Comparison of ENCODE assay signal across 28 cellular contexts in the genomic region with DNA sequence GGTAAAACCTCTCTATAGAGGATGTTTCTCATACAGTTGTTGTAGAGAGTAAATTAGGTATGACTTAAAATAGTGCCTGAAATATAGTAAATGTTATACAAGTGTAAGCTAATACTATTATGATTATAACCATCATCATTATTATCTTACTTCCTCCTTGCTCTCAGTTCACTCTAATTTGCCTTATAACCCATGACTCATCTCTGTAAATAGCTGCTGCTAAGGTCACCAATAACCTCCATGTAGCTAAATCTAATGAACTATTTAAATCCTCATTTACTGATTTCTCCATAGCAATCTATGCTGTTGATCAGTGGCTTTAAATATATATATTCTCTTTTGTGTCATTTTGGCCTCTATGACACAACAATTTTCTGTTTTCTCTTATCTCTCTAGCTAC.
DNase-seq lines count a peak whose midpoint lies in the region; ATAC-seq, FAIRE-seq and TF ChIP-seq lines count a peak whose summit lies in the region.
"Had no signal": no experiment of that assay in that cellular context is flagged by ENCODE, and none has a peak within 500 bp of the region (broad histone marks: within the 10 kb centered on the region; RNA-seq: fewer than 3 reads in every experiment).

No MANE protein-coding gene starts in this region.

- H3K79me2 ChIP-seq in OCI-LY3 (ENCODE audit: low read length): no peaks in the 10 kb centered on the region
- H3K79me2 ChIP-seq in HepG2 (ENCODE audit: insufficient read depth, low read length): no peaks in the 10 kb centered on the region
- H3K79me2 ChIP-seq: parathyroid adenoma had no signal

- POLR2A ChIA-PET in HepG2 (lab: Yijun Ruan, JAX): no interaction called here

- peak; percentile 74 for ATAC-seq in GM19351 (IDR thresholded peaks at IDR 0.05; ENCODE audit: unreplicated experiment)
- no peak for ATAC-seq in HepG2
- no peak for ATAC-seq in GM21360 (IDR thresholded peaks at IDR 0.05; ENCODE audit: unreplicated experiment)
- ATAC-seq: activated CD4-positive, alpha-beta T cell treated with anti-CD3 and anti-CD28 coated beads for 36 hours; foreskin keratinocyte; left colon had no signal

- H3K9me3 ChIP-seq in OCI-LY3 (ENCODE audit: insufficient read depth, low read length) (no peaks in the 10 kb centered on the region), HepG2 (ENCODE audit: low read length) (no peaks in the 10 kb centered on the region), Peyer's patch (no peaks in the 10 kb centered on the region), suprapubic skin (no peaks in the 10 kb centered on the region)
- H3K9me3 ChIP-seq: esophagus muscularis mucosa, right atrium auricular region, SK-N-SH, spleen had no signal

- TF ChIP-seq RAD21 in HepG2 (CRISPR knock-in tag; IDR thresholded peaks at IDR 0.05): no peak

- no peak for TF ChIP-seq CTCF in OCI-LY3 (IDR thresholded peaks at IDR 0.05; ENCODE audit: low read depth, low read length)
- TF ChIP-seq CTCF in HepG2 (CRISPR knock-in tag; IDR thresholded peaks at IDR 0.05): no peak
- TF ChIP-seq CTCF in Peyer's patch (IDR thresholded peaks at IDR 0.05): no peak
- TF ChIP-seq CTCF in suprapubic skin (IDR thresholded peaks at IDR 0.05): no peak

- intact Hi-C loops in HepG2 (cut with micrococcal nuclease; ENCODE audit: unreplicated experiment): no loop called here

- H4K20me1 ChIP-seq in OCI-LY3 (ENCODE audit: insufficient read depth, low read length) (no peaks in the 10 kb centered on the region), HepG2 (ENCODE audit: insufficient read depth, low read length) (no peaks in the 10 kb centered on the region)

- TF ChIP-seq EP300 in HepG2 (IDR thresholded peaks at IDR 0.05; ENCODE audit: low read depth in 2 of 2, low read length in 2 of 2): no peak
- TF ChIP-seq EP300 in HepG2 (CRISPR knock-in tag; IDR thresholded peaks at IDR 0.05; ENCODE audit: borderline replicate concordance): no peak
- no peak for TF ChIP-seq EP300 in suprapubic skin (IDR thresholded peaks at IDR 0.05)

- DNase-seq in DMS53 (lab: John Stamatoyannopoulos, UW) (peak; percentile 83), HepG2 (ENCODE audit: low spot score) (no peak), Peyer's patch (no peak), suprapubic skin (ENCODE audit: low spot score in 2 of 2) (no peak)
- DNase-seq: activated CD4-positive, alpha-beta T cell treated with anti-CD3 and anti-CD28 coated beads for 36 hours; activated T-cell treated with anti-CD3 and anti-CD28 coated beads for 4 hours; anterior cingulate cortex; EL; H9; left colon; MV-4-11; NCI-H1694 treated with DMSO at 0.1 percent for 48 hours; NCI-H524 treated with DMSO at 0.1 percent for 48 hours; SK-N-SH; spleen; T-helper 2 cell had no signal

- in situ Hi-C loops in HepG2 (cut with HindIII; ENCODE audit: extremely low pct_ligation_motif_present, low pct_unique_long_range_greater_than_20kb): no loop called here

- H3K36me3 ChIP-seq in OCI-LY3 (replicated peaks; ENCODE audit: low read depth, low read length) (no peaks in the 10 kb centered on the region), HepG2 (replicated peaks in 1 of 2; ENCODE audit: control insufficient read depth in 1 of 2, insufficient read depth in 2 of 2, low read length in 2 of 2) (no peaks in the 10 kb centered on the region), Peyer's patch (no peaks in the 10 kb centered on the region), suprapubic skin (no peaks in the 10 kb centered on the region)
- H3K36me3 ChIP-seq: esophagus muscularis mucosa, neural progenitor cell, right atrium auricular region, spleen had no signal

- CTCF ChIA-PET in HepG2 (lab: Yijun Ruan, JAX; ENCODE audit: low intra/inter-chr PET ratio, low total read pairs): no interaction called here

- H3K27ac ChIP-seq in OCI-LY3 (ENCODE audit: low read length) (no peak overlapping the region), HepG2 (ENCODE audit: extremely low read length, insufficient read depth, low read length) (no peak overlapping the region), Peyer's patch (no peak overlapping the region), suprapubic skin (no peak overlapping the region)
- H3K27ac ChIP-seq: C4-2B, coronary artery, esophagus muscularis mucosa, foreskin keratinocyte, KMS-11, neural progenitor cell, parathyroid adenoma, right atrium auricular region, spleen had no signal

- TF ChIP-seq POLR2A in HepG2 (IDR thresholded peaks at IDR 0.05; ENCODE audit: insufficient read depth in 1 of 2, low read depth in 2 of 2, low read length in 2 of 2) (no peak), Peyer's patch (IDR thresholded peaks at IDR 0.05) (no peak), suprapubic skin (IDR thresholded peaks at IDR 0.05) (no peak)

- peak overlapping the region; percentile 26 for H3K4me2 ChIP-seq in OCI-LY3 (ENCODE audit: low read length)
- H3K4me2 ChIP-seq in HepG2 (ENCODE audit: low read depth, low read length): no peak overlapping the region
- H3K4me2 ChIP-seq: KMS-11, neural progenitor cell, SK-N-SH had no signal

- H3K4me1 ChIP-seq in OCI-LY3 (ENCODE audit: low read length) (peaks cover 11% of the 10 kb centered on the region), HepG2 (ENCODE audit: insufficient read depth, low read length) (peaks cover 87% of the 10 kb centered on the region), Peyer's patch (no peaks in the 10 kb centered on the region), suprapubic skin (no peaks in the 10 kb centered on the region)
- H3K4me1 ChIP-seq: esophagus muscularis mucosa, right atrium auricular region, spleen had no signal

- no peak for FAIRE-seq in HepG2 (lab: Jason Lieb, UNC)
- FAIRE-seq: GM12891 had no signal

- H3K4me3 ChIP-seq in OCI-LY3 (ENCODE audit: low read length): no peak overlapping the region; the same call in 1 of the 2 replicates
- no peak overlapping the region for H3K4me3 ChIP-seq in HepG2 (replicated peaks in 1 of 3; ENCODE audit: insufficient read depth in 1 of 3, low read depth in 2 of 3, low read length in 3 of 3)
- no peak overlapping the region for H3K4me3 ChIP-seq in Peyer's patch
- no peak overlapping the region for H3K4me3 ChIP-seq in suprapubic skin
- H3K4me3 ChIP-seq: coronary artery, esophagus muscularis mucosa, neural progenitor cell, right atrium auricular region, spleen had no signal

- no TSS peak for BruUV-seq in HepG2 (replicated peaks; lab: Mats Ljungman, UMichigan)

- H3K9ac ChIP-seq in OCI-LY3 (ENCODE audit: low read length): no peak overlapping the region
- H3K9ac ChIP-seq in HepG2 (ENCODE audit: insufficient read depth, low read depth, low read length): no peak overlapping the region
- H3K9ac ChIP-seq: KMS-11, neural progenitor cell, parathyroid adenoma, SK-N-SH had no signal

- no peak overlapping the region for H2AFZ ChIP-seq in OCI-LY3 (ENCODE audit: low read depth, low read length)
- H2AFZ ChIP-seq in HepG2 (ENCODE audit: low read length): no peak overlapping the region
- H2AFZ ChIP-seq: neural progenitor cell, parathyroid adenoma had no signal

- H3K27me3 ChIP-seq in OCI-LY3 (ENCODE audit: low read depth, low read length) (no peaks in the 10 kb centered on the region), HepG2 (ENCODE audit: control insufficient read depth in 1 of 2, insufficient read depth in 2 of 2, low read length in 2 of 2) (no peaks in the 10 kb centered on the region), Peyer's patch (no peaks in the 10 kb centered on the region), suprapubic skin (no peaks in the 10 kb centered on the region)
- H3K27me3 ChIP-seq: esophagus muscularis mucosa, foreskin keratinocyte, neural progenitor cell, right atrium auricular region, spleen had no signal

TF ChIP-seq in HepG2, 621 proteins besides CTCF, POLR2A, EP300 and RAD21 (continues in another document):
- TF ChIP-seq ZNF335 (CRISPR knock-in tag; IDR thresholded peaks at IDR 0.05) (no peak), NR2F6 (IDR thresholded peaks at IDR 0.05) (peak; percentile 35; the same call in 1 of the 2 replicates), NR2F6 (CRISPR knock-in tag; IDR thresholded peaks at IDR 0.05) (peak; percentile 22; the same call in 1 of the 2 replicates), ELF3 (CRISPR knock-in tag; IDR thresholded peaks at IDR 0.05) (peak; percentile 72), FOXA1 (IDR thresholded peaks at IDR 0.05) (no peak), FOXA1 (CRISPR knock-in tag; IDR thresholded peaks at IDR 0.05) (peak; percentile 38; the same call in 1 of the 2 replicates)
- TF ChIP-seq, protein P1, sequence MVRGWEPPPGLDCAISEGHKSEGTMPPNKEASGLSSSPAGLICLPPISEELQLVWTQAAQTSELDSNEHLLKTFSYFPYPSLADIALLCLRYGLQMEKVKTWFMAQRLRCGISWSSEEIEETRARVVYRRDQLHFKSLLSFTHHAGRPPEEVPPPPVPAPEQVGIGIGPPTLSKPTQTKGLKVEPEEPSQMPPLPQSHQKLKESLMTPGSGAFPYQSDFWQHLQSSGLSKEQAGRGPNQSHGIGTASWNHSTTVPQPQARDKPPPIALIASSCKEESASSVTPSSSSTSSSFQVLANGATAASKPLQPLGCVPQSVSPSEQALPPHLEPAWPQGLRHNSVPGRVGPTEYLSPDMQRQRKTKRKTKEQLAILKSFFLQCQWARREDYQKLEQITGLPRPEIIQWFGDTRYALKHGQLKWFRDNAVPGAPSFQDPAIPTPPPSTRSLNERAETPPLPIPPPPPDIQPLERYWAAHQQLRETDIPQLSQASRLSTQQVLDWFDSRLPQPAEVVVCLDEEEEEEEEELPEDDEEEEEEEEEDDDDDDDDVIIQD (CRISPR knock-in tag; IDR thresholded peaks at IDR 0.05; ENCODE audit: low read depth): peak; percentile 50; the same call in 1 of the 2 replicates
- TF ChIP-seq, protein P2, sequence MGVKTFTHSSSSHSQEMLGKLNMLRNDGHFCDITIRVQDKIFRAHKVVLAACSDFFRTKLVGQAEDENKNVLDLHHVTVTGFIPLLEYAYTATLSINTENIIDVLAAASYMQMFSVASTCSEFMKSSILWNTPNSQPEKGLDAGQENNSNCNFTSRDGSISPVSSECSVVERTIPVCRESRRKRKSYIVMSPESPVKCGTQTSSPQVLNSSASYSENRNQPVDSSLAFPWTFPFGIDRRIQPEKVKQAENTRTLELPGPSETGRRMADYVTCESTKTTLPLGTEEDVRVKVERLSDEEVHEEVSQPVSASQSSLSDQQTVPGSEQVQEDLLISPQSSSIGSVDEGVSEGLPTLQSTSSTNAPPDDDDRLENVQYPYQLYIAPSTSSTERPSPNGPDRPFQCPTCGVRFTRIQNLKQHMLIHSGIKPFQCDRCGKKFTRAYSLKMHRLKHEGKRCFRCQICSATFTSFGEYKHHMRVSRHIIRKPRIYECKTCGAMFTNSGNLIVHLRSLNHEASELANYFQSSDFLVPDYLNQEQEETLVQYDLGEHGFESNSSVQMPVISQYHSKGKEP (CRISPR knock-in tag; IDR thresholded peaks at IDR 0.05): no peak
